ENCODE assay signal across 25 cellular contexts in genomic region chr5:11815916-11816315, GRCh38.
A peak's percentile ranks its signal among the peaks of the same experiment; 100 is the strongest.
DNase-seq lines count a peak whose midpoint lies in the region; ATAC-seq, FAIRE-seq and TF ChIP-seq lines count a peak whose summit lies in the region.
"Had no signal": no experiment of that assay in that cellular context is flagged by ENCODE, and none has a peak within 500 bp of the region (broad histone marks: within the 10 kb centered on the region; RNA-seq: fewer than 3 reads in every experiment).

No MANE protein-coding gene starts in this region.

- H3K4me3 Mint-ChIP-seq in astrocyte (ENCODE audit: unreplicated experiment): peak overlapping the region; percentile 45
- H3K4me3 Mint-ChIP-seq in stimulated activated effector memory CD8-positive, alpha-beta T cell treated with anti-CD3 and anti-CD28 coated beads, Interleukin-12 subunit alpha, Interleukin-12 subunit beta, amount 100 ng/mL, for 72 hours: no peak overlapping the region
- H3K4me3 Mint-ChIP-seq in naive thymus-derived CD8-positive, alpha-beta T cell: no peak overlapping the region
- H3K4me3 Mint-ChIP-seq: CD14-positive monocyte; CD4-positive, alpha-beta T cell; CD8-positive, alpha-beta memory T cell had no signal

- H3K36me3 ChIP-seq in astrocyte (ENCODE audit: insufficient read depth, low read length): no peaks in the 10 kb centered on the region
- H3K36me3 ChIP-seq: BE2C; BLaER1 treated with 17β-estradiol and CSF1 and Interleukin-3, amounts not matched to agents 10 nM and 100 nM had no signal

- no peak overlapping the region for H3K9ac ChIP-seq in astrocyte (ENCODE audit: low read length)
- H3K9ac ChIP-seq: BLaER1 treated with 17β-estradiol and CSF1 and Interleukin-3, amounts not matched to agents 10 nM and 100 nM; GM23248 had no signal

- H3K79me2 ChIP-seq in astrocyte (ENCODE audit: insufficient read depth, low read length): no peaks in the 10 kb centered on the region

- H3K4me3 ChIP-seq in astrocyte (ENCODE audit: insufficient read depth, low read depth, low read length): no peak overlapping the region
- H3K4me3 ChIP-seq: A549; BLaER1 treated with 17β-estradiol and CSF1 and Interleukin-3, amounts not matched to agents 10 nM and 100 nM; GM23248 had no signal

- H3K27me3 ChIP-seq in astrocyte (ENCODE audit: insufficient read depth, low read length): no peaks in the 10 kb centered on the region
- H3K27me3 ChIP-seq: BE2C; BLaER1 treated with 17β-estradiol and CSF1 and Interleukin-3, amounts not matched to agents 10 nM and 100 nM had no signal

- H4K20me1 ChIP-seq in astrocyte (ENCODE audit: insufficient read depth, low read length): no peaks in the 10 kb centered on the region
- H4K20me1 ChIP-seq: BLaER1 treated with 17β-estradiol and CSF1 and Interleukin-3, amounts not matched to agents 10 nM and 100 nM had no signal

- H3K4me1 ChIP-seq in astrocyte (ENCODE audit: insufficient read depth, low read length): no peaks in the 10 kb centered on the region
- H3K4me1 ChIP-seq: A549; BE2C; BLaER1 treated with 17β-estradiol and CSF1 and Interleukin-3, amounts not matched to agents 10 nM and 100 nM had no signal

- peak; percentile 24 for ATAC-seq in stimulated activated effector memory CD8-positive, alpha-beta T cell treated with anti-CD3 and anti-CD28 coated beads, Interleukin-12 subunit alpha, Interleukin-12 subunit beta, amount 100 ng/mL, for 72 hours
- no peak for ATAC-seq in naive thymus-derived CD8-positive, alpha-beta T cell
- ATAC-seq in GM21360 (IDR thresholded peaks at IDR 0.05; ENCODE audit: unreplicated experiment): no peak
- ATAC-seq: A549 had no signal

- no peaks in the 10 kb centered on the region for H3K36me3 Mint-ChIP-seq in astrocyte (ENCODE audit: low read depth, unreplicated experiment)
- H3K36me3 Mint-ChIP-seq in stimulated activated effector memory CD8-positive, alpha-beta T cell treated with anti-CD3 and anti-CD28 coated beads, Interleukin-12 subunit alpha, Interleukin-12 subunit beta, amount 100 ng/mL, for 72 hours: no peaks in the 10 kb centered on the region
- peaks cover 0 to 5% (median 0%) of the 10 kb centered on the region in 3 donors for H3K36me3 Mint-ChIP-seq in naive thymus-derived CD8-positive, alpha-beta T cell
- H3K36me3 Mint-ChIP-seq: CD14-positive monocyte; CD8-positive, alpha-beta memory T cell had no signal

- H3K9me3 ChIP-seq in astrocyte (ENCODE audit: insufficient read depth, low read depth, low read length): no peaks in the 10 kb centered on the region
- H3K9me3 ChIP-seq: A549; BE2C; BLaER1 treated with 17β-estradiol and CSF1 and Interleukin-3, amounts not matched to agents 10 nM and 100 nM had no signal

- no peak for TF ChIP-seq CTCF in astrocyte (IDR thresholded peaks at IDR 0.05; ENCODE audit: insufficient read depth, low read depth, low read length)

- peaks cover 6% of the 10 kb centered on the region for H3K27me3 Mint-ChIP-seq in astrocyte (ENCODE audit: low read depth, unreplicated experiment)
- no peaks in the 10 kb centered on the region for H3K27me3 Mint-ChIP-seq in naive thymus-derived CD8-positive, alpha-beta T cell
- H3K27me3 Mint-ChIP-seq: CD4-positive, alpha-beta T cell; CD8-positive, alpha-beta memory T cell had no signal

- H2AFZ ChIP-seq in astrocyte (ENCODE audit: low read depth, low read length): no peak overlapping the region
- H2AFZ ChIP-seq: GM23248 had no signal

- POLR2A ChIA-PET in naive thymus-derived CD8-positive, alpha-beta T cell (lab: Charles Lee): no interaction called here

- H3K27ac ChIP-seq in astrocyte (ENCODE audit: low read depth, low read length): no peak overlapping the region
- H3K27ac ChIP-seq: A549; BLaER1 treated with 17β-estradiol and CSF1 and Interleukin-3, amounts not matched to agents 10 nM and 100 nM; GM23248 had no signal

- no peak for FAIRE-seq in astrocyte (lab: Jason Lieb, UNC)
- FAIRE-seq: A549, D721Med, GM12891, GM18507, H1 had no signal

- no peaks in the 10 kb centered on the region for H3K4me1 Mint-ChIP-seq in astrocyte (ENCODE audit: low read depth, unreplicated experiment)
- no peaks in the 10 kb centered on the region for H3K4me1 Mint-ChIP-seq in stimulated activated effector memory CD8-positive, alpha-beta T cell treated with anti-CD3 and anti-CD28 coated beads, Interleukin-12 subunit alpha, Interleukin-12 subunit beta, amount 100 ng/mL, for 72 hours
- H3K4me1 Mint-ChIP-seq in naive thymus-derived CD8-positive, alpha-beta T cell: no peaks in the 10 kb centered on the region
- H3K4me1 Mint-ChIP-seq: CD14-positive monocyte; CD8-positive, alpha-beta memory T cell had no signal

- no peaks in the 10 kb centered on the region for H3K9me3 Mint-ChIP-seq in astrocyte (ENCODE audit: unreplicated experiment)
- peaks cover 4% of the 10 kb centered on the region for H3K9me3 Mint-ChIP-seq in stimulated activated effector memory CD8-positive, alpha-beta T cell treated with anti-CD3 and anti-CD28 coated beads, Interleukin-12 subunit alpha, Interleukin-12 subunit beta, amount 100 ng/mL, for 72 hours
- peaks cover 0 to 5% (median 0%) of the 10 kb centered on the region in 9 donors for H3K9me3 Mint-ChIP-seq in naive thymus-derived CD8-positive, alpha-beta T cell
- H3K9me3 Mint-ChIP-seq: CD4-positive, alpha-beta T cell had no signal

- DNase-seq in Daoy (ENCODE audit: low read depth) (peak; percentile 20), astrocyte (ENCODE audit: low read depth) (no peak), superior temporal gyrus (ENCODE audit: extremely low spot score) (no peak)
- no peak for DNase-seq in stimulated activated effector memory CD8-positive, alpha-beta T cell treated with anti-CD3 and anti-CD28 coated beads, Interleukin-12 subunit alpha, Interleukin-12 subunit beta, amount 100 ng/mL, for 72 hours (ENCODE audit: low spot score in 2 of 2)
- no peak for DNase-seq in naive thymus-derived CD8-positive, alpha-beta T cell
- DNase-seq: 8988T; ACHN; AML-193; BE2C; CD4-positive, alpha-beta T cell; CD8-positive, alpha-beta memory T cell; DMS 273 treated with DMSO at 0.1 percent for 48 hours; DMS79; GF-D8; GM23248; H7; HCEC 1CT had no signal

- no peak overlapping the region for H3K4me2 ChIP-seq in astrocyte (ENCODE audit: low read length)
- H3K4me2 ChIP-seq: A549; BLaER1 treated with 17β-estradiol and CSF1 and Interleukin-3, amounts not matched to agents 10 nM and 100 nM had no signal

- H3K27ac Mint-ChIP-seq in astrocyte (ENCODE audit: unreplicated experiment): no peak overlapping the region
- no peak overlapping the region for H3K27ac Mint-ChIP-seq in stimulated activated effector memory CD8-positive, alpha-beta T cell treated with anti-CD3 and anti-CD28 coated beads, Interleukin-12 subunit alpha, Interleukin-12 subunit beta, amount 100 ng/mL, for 72 hours
- H3K27ac Mint-ChIP-seq in naive thymus-derived CD8-positive, alpha-beta T cell: no peak overlapping the region
- H3K27ac Mint-ChIP-seq: CD14-positive monocyte; CD4-positive, alpha-beta T cell; CD8-positive, alpha-beta memory T cell had no signal
